ENCODE assay signal across 14 cellular contexts in the genomic region with DNA sequence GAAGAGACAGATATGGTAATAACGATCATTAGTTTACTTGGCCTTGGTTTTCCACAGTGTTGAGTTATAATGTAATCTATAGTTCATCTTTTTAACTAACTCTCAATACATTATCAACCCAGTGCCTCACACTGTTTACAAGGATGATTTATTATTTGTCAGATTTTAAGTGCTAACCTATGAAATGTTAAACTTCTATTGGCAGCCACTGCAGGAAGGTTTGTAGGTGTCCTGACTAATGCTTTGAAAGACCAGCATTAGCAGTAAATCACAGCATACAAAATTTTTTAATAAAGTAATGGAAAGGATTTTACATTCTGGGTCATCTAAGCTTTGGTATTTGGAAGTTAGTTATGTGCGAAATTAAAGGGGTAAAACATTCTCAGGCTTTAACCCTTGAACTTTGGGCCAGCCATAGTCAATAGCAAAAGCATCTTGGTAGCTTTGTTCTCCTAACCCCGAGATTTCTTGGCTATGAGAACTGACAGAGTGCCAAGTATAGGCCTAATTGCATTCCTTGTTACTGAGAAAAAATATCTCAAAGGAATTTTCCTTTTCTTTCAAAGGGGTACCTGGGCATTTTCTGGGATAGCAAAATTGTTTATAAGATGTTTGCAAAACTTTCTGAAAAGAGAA. TPM values are rescaled to one million over a fixed set of nuclear protein-coding genes. Genes with fewer than 3 reads are reported as not detected.
DNase-seq lines count a peak whose midpoint lies in the region; ATAC-seq and TF ChIP-seq lines count a peak whose summit lies in the region.
"Had no signal": no experiment of that assay in that cellular context is flagged by ENCODE, and none has a peak within 500 bp of the region (broad histone marks: within the 10 kb centered on the region; RNA-seq: fewer than 3 reads in every experiment).

No MANE protein-coding gene starts in this region.

- 71 to 83% methylated on average over 1 of the region's 3 CpGs for WGBS in mesodermal cell (ENCODE audit: insufficient coverage in 2 of 2), 2 experiments

- peaks cover 18% of the 10 kb centered on the region for H3K4me1 ChIP-seq in mesodermal cell (ENCODE audit: control insufficient read depth, insufficient read depth, low read length, poor library complexity, severe bottlenecking)

- TF ChIP-seq CTCF in brain (conservative IDR thresholded peaks at IDR 0.05), result no peak
- TF ChIP-seq CTCF in WERI-Rb-1 (IDR thresholded peaks at IDR 0.05; ENCODE audit: low read depth, low read length), result no peak

- H3K9me3 ChIP-seq in mesodermal cell (ENCODE audit: control insufficient read depth, low read length) (no peaks in the 10 kb centered on the region), WERI-Rb-1 (ENCODE audit: severe bottlenecking) (peaks cover 4% of the 10 kb centered on the region)

- H3K36me3 ChIP-seq in mesodermal cell (ENCODE audit: control insufficient read depth, insufficient read depth, low read length) (peaks cover 32% of the 10 kb centered on the region), WERI-Rb-1 (no peaks in the 10 kb centered on the region)

- peaks cover 0 to 6% (median 3%) of the 10 kb centered on the region in 5 experiments for H3K9me3 Mint-ChIP-seq in brain

- peak; percentile 46 for DNase-seq in M059J (ENCODE audit: low read depth)
- no peak for DNase-seq in WERI-Rb-1
- no peak for DNase-seq in 8988T
- no peak for DNase-seq in SHP77 treated with DMSO at 0.1 percent for 48 hours (lab: John Stamatoyannopoulos, UW)
- DNase-seq: left ventricle myocardium superior; NCI-H1092 treated with DMSO at 0.1 percent for 48 hours; NCI-H526 treated with DMSO at 0.1 percent for 48 hours; stimulated activated CD4-positive, alpha-beta T cell treated with anti-CD3 and anti-CD28 coated beads, Interleukin-4, amount 100 ng/mL, for 1 hour; T-helper 2 cell had no signal

- H3K27me3 Mint-ChIP-seq in brain, result no peaks in the 10 kb centered on the region

- H3K27ac Mint-ChIP-seq in brain, result peak overlapping the region in 4 of 5 experiments; percentile 54 to 92 (median 76)

- peak overlapping the region in 1 of 5 experiments; percentile 46 for H3K4me3 Mint-ChIP-seq in brain

- ATAC-seq in GM21786 (IDR thresholded peaks at IDR 0.05; ENCODE audit: unreplicated experiment), result no peak

- peak overlapping the region; percentile 32 for H3K27ac ChIP-seq in mesodermal cell (ENCODE audit: low read depth, low read length, severe bottlenecking)
- no peak overlapping the region for H3K27ac ChIP-seq in WERI-Rb-1
- H3K27ac ChIP-seq: KMS-11 had no signal

- peaks cover 45% of the 10 kb centered on the region for H3K36me3 Mint-ChIP-seq in brain

- no peaks in the 10 kb centered on the region for H3K27me3 ChIP-seq in WERI-Rb-1 (ENCODE audit: insufficient read depth, low read depth, severe bottlenecking)

- H3K4me1 Mint-ChIP-seq in brain, result peaks cover 56% of the 10 kb centered on the region

- no peak overlapping the region for H3K4me3 ChIP-seq in mesodermal cell (ENCODE audit: extremely low read depth, insufficient read depth, low read length, poor library complexity, severe bottlenecking)
- H3K4me3 ChIP-seq in WERI-Rb-1 (ENCODE audit: low read depth, low read length), result no peak overlapping the region
- H3K4me3 ChIP-seq: skin epidermis had no signal

RNA-seq across cellular contexts. Expression of gene SPATS2L, which starts 30.6 kb away (rescaled TPM):
- 180 and 223 TPM in 2 replicates for total RNA-seq in M059J (2014; rRNA removed; shearing (Covaris generic))
- 46.2 TPM for polyA plus RNA-seq in brain (ENCODE audit: insufficient read depth, low read depth, low replicate concordance)
- 138 TPM for polyA plus RNA-seq in mesodermal cell (2013, experiment 1 of 2)
- 132 TPM for polyA plus RNA-seq in mesodermal cell (2013, experiment 2 of 2)
